Comparison of ENCODE assay signal across 10 cellular contexts in the genomic region with DNA sequence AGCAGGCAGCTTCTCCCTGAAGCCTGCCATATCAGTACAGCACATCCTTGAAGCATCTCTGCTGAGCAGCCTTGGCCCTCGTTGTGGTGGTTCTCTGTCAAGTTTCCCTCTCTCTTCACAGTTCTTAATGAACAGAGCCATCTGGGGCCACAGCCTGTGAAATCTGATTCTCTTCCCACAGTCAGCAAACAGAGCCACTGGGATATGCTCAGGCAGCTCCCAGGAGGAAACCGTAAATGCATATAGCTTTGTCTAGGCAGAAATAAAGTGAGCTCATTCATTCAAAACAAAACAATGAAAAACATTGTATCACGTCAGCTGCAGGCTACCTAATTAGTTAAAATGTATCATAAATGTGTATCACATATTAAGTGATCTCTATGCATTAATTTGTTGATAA.
DNase-seq lines count a peak whose midpoint lies in the region; ATAC-seq and TF ChIP-seq lines count a peak whose summit lies in the region.
"Had no signal": no experiment of that assay in that cellular context is flagged by ENCODE, and none has a peak within 500 bp of the region (broad histone marks: within the 10 kb centered on the region; RNA-seq: fewer than 3 reads in every experiment).

No MANE protein-coding gene starts in this region.

- H3K4me3 ChIP-seq in fibroblast of lung (replicated peaks in 1 of 4; ENCODE audit: control extremely low read depth in 1 of 4, insufficient read depth in 1 of 4, low read depth in 3 of 4, low read length in 4 of 4) (no peak overlapping the region), prostate gland (no peak overlapping the region)
- H3K4me3 ChIP-seq: PC-9 had no signal

- no peak overlapping the region for H3K9ac ChIP-seq in fibroblast of lung (ENCODE audit: insufficient read depth, low read length)

- no peak for TF ChIP-seq POLR2A in prostate gland (IDR thresholded peaks at IDR 0.05)

- H3K79me2 ChIP-seq in fibroblast of lung (ENCODE audit: control insufficient read depth, insufficient read depth, low read length), result no peaks in the 10 kb centered on the region

- no peak for ATAC-seq in stimulated activated memory B cell treated with anti-CD40 and anti-IgM and Interleukin-4, amounts not matched to agents 10 μg/mL and 1 μg/mL and 100 μg/mL, for 72 hours

- peaks cover 13% of the 10 kb centered on the region for H3K4me1 Mint-ChIP-seq in stimulated activated memory B cell treated with anti-CD40 and anti-IgM and Interleukin-4, amounts not matched to agents 10 μg/mL and 1 μg/mL and 100 μg/mL, for 72 hours

- H3K4me2 ChIP-seq in fibroblast of lung (ENCODE audit: extremely low read depth, insufficient read depth, low read length), result no peak overlapping the region
- H3K4me2 ChIP-seq: PC-9 had no signal

- intact Hi-C loops in prostate gland (cut with DNase I), result no loop called here

- no peak overlapping the region for H3K27ac Mint-ChIP-seq in stimulated activated memory B cell treated with anti-CD40 and anti-IgM and Interleukin-4, amounts not matched to agents 10 μg/mL and 1 μg/mL and 100 μg/mL, for 72 hours

- TF ChIP-seq CTCF in fibroblast of lung (conservative IDR thresholded peaks at IDR 0.05 in 1 of 2, IDR thresholded peaks at IDR 0.05 in 1 of 2; ENCODE audit: low read depth in 1 of 2, low read length in 2 of 2), result no peak
- no peak for TF ChIP-seq CTCF in prostate gland (IDR thresholded peaks at IDR 0.05)

- H4K20me1 ChIP-seq in fibroblast of lung (ENCODE audit: control insufficient read depth, extremely low read depth, insufficient read depth, low read length), result no peaks in the 10 kb centered on the region

- peaks cover 6% of the 10 kb centered on the region for H3K36me3 Mint-ChIP-seq in stimulated activated memory B cell treated with anti-CD40 and anti-IgM and Interleukin-4, amounts not matched to agents 10 μg/mL and 1 μg/mL and 100 μg/mL, for 72 hours

- H3K9me3 ChIP-seq in fibroblast of lung (ENCODE audit: control insufficient read depth, insufficient read depth, low read depth, low read length), result no peaks in the 10 kb centered on the region
- H3K9me3 ChIP-seq in prostate gland, result no peaks in the 10 kb centered on the region

- no peak overlapping the region for H2AFZ ChIP-seq in fibroblast of lung (ENCODE audit: low read length)
- H2AFZ ChIP-seq: PC-9 had no signal

- H3K27me3 ChIP-seq in fibroblast of lung (ENCODE audit: control insufficient read depth, insufficient read depth, low read length) (no peaks in the 10 kb centered on the region), prostate gland (replicated peaks; ENCODE audit: insufficient read depth) (no peaks in the 10 kb centered on the region)

- peaks cover 7% of the 10 kb centered on the region for H3K9me3 Mint-ChIP-seq in stimulated activated memory B cell treated with anti-CD40 and anti-IgM and Interleukin-4, amounts not matched to agents 10 μg/mL and 1 μg/mL and 100 μg/mL, for 72 hours

- no peak overlapping the region for H3K4me3 Mint-ChIP-seq in stimulated activated memory B cell treated with anti-CD40 and anti-IgM and Interleukin-4, amounts not matched to agents 10 μg/mL and 1 μg/mL and 100 μg/mL, for 72 hours

- H3K36me3 ChIP-seq in fibroblast of lung (ENCODE audit: control insufficient read depth, insufficient read depth, low read length) (no peaks in the 10 kb centered on the region), prostate gland (no peaks in the 10 kb centered on the region)

- no peaks in the 10 kb centered on the region for H3K27me3 Mint-ChIP-seq in stimulated activated memory B cell treated with anti-CD40 and anti-IgM and Interleukin-4, amounts not matched to agents 10 μg/mL and 1 μg/mL and 100 μg/mL, for 72 hours

- H3K27ac ChIP-seq in fibroblast of lung (ENCODE audit: insufficient read depth, low read length) (no peak overlapping the region), prostate gland (no peak overlapping the region)
- H3K27ac ChIP-seq: 22Rv1, PC-9 had no signal

- WGBS in prostate gland, result 30% methylated on average over 3 of the region's 3 CpGs

- DNase-seq in NCI-H1417 (lab: John Stamatoyannopoulos, UW) (peak in 2 of 3 experiments; percentile 61 to 91), NCI-H1417 treated with DMSO at 0.1 percent for 48 hours (lab: John Stamatoyannopoulos, UW) (no peak), NCI-H446 treated with DMSO at 0.1 percent for 48 hours (lab: John Stamatoyannopoulos, UW) (peak; percentile 33), fibroblast of lung (ENCODE audit: low read depth in 2 of 2) (peak; percentile 56 to 84), prostate gland (ENCODE audit: low spot score) (peak; percentile 40), activated gamma-delta T cell treated with Interleukin-2 at 50 U/mL for 16 hours (no peak)
- DNase-seq in activated CD8-positive, alpha-beta memory T cell treated with anti-CD3 and anti-CD28 coated beads, Interleukin-2, amount 50 U/mL, for 48 hours, result no peak
- DNase-seq: PC-9 had no signal

- H3K4me1 ChIP-seq in fibroblast of lung (ENCODE audit: control insufficient read depth, extremely low read depth, insufficient read depth, low read length) (no peaks in the 10 kb centered on the region), prostate gland (replicated peaks) (no peaks in the 10 kb centered on the region)

Comparison
In these comparisons a context has a peak if more than half of its experiments do, and no peak if none do; other contexts are left out.
1. DNase-seq: peak in NCI-H1417 (2 of 3), NCI-H446 treated with DMSO at 0.1 percent for 48 hours (single experiment), fibroblast of lung (2 of 2) and prostate gland (single experiment); none in NCI-H1417 treated with DMSO at 0.1 percent for 48 hours (single experiment), activated CD8-positive, alpha-beta memory T cell treated with anti-CD3 and anti-CD28 coated beads, Interleukin-2, amount 50 U/mL, for 48 hours (single experiment) and activated gamma-delta T cell treated with Interleukin-2 at 50 U/mL for 16 hours (single experiment).